Comparison of ENCODE assay signal across 35 cellular contexts in the genomic region with DNA sequence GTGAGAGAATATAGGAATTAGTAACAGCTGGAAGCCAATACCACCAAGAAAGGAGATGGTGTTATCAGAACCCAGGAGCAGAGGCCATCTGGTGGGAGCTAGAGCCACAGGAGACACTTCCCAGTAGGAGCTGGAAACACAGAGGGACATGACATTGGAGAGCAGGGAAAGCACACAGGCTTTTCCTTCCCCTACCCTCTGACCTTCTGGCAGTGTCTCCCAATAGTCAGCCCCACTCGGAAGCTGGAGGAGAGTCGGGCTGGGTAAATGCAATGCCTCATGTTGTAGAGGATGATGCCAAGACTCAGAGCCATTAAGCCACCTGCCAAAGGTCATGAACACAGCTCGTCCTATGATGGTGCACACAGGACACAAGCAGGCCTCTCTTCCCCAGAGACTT.
DNase-seq lines count a peak whose midpoint lies in the region; ATAC-seq and TF ChIP-seq lines count a peak whose summit lies in the region.
"Had no signal": no experiment of that assay in that cellular context is flagged by ENCODE, and none has a peak within 500 bp of the region (broad histone marks: within the 10 kb centered on the region; RNA-seq: fewer than 3 reads in every experiment).

No MANE protein-coding gene starts in this region.

- H3K4me1 ChIP-seq in esophagus muscularis mucosa (no peaks in the 10 kb centered on the region), neuronal stem cell (ENCODE audit: control insufficient read depth in 2 of 2, insufficient read depth in 1 of 2, low read depth in 1 of 2, low read length in 2 of 2) (peaks cover 0 to 6% of the 10 kb centered on the region in 2 donors), gastrocnemius medialis (no peaks in the 10 kb centered on the region), endodermal cell (ENCODE audit: control insufficient read depth, insufficient read depth, low read length) (no peaks in the 10 kb centered on the region)
- H3K4me1 ChIP-seq: A549; BE2C; BLaER1; BLaER1 treated with 17β-estradiol and CSF1 and Interleukin-3, amounts not matched to agents 10 nM and 100 nM; Caco-2 had no signal

- no peaks in the 10 kb centered on the region for H3K36me3 ChIP-seq in esophagus muscularis mucosa
- no peaks in the 10 kb centered on the region for H3K36me3 ChIP-seq in neuronal stem cell (replicated peaks in 1 of 2; ENCODE audit: control insufficient read depth in 2 of 2, insufficient read depth in 2 of 2, low read length in 2 of 2)
- H3K36me3 ChIP-seq in gastrocnemius medialis: no peaks in the 10 kb centered on the region
- H3K36me3 ChIP-seq in endodermal cell (ENCODE audit: control insufficient read depth, insufficient read depth, low read length): no peaks in the 10 kb centered on the region
- H3K36me3 ChIP-seq: BE2C; BLaER1; BLaER1 treated with 17β-estradiol and CSF1 and Interleukin-3, amounts not matched to agents 10 nM and 100 nM had no signal

- no peak overlapping the region for H3K14ac ChIP-seq in neuronal stem cell (ENCODE audit: low read length)

- no peak overlapping the region for H2BK12ac ChIP-seq in neuronal stem cell (ENCODE audit: low read length)

- TF ChIP-seq POLR2A in esophagus muscularis mucosa (IDR thresholded peaks at IDR 0.05; ENCODE audit: low read depth): no peak
- TF ChIP-seq POLR2A in gastrocnemius medialis (IDR thresholded peaks at IDR 0.05): no peak

- no peak overlapping the region for H3K27ac ChIP-seq in esophagus muscularis mucosa (replicated peaks in 1 of 4)
- no peak overlapping the region for H3K27ac ChIP-seq in neuronal stem cell (replicated peaks; ENCODE audit: low read length)
- H3K27ac ChIP-seq in gastrocnemius medialis: no peak overlapping the region
- no peak overlapping the region for H3K27ac ChIP-seq in endodermal cell (ENCODE audit: low read depth, low read length)
- H3K27ac ChIP-seq: 22Rv1; A549; BLaER1; BLaER1 treated with 17β-estradiol and CSF1 and Interleukin-3, amounts not matched to agents 10 nM and 100 nM; C4-2B had no signal

- H3K4me3 ChIP-seq in esophagus muscularis mucosa: no peak overlapping the region
- H3K4me3 ChIP-seq in neuronal stem cell (ENCODE audit: low read length in 2 of 2): no peak overlapping the region
- H3K4me3 ChIP-seq in gastrocnemius medialis: no peak overlapping the region
- no peak overlapping the region for H3K4me3 ChIP-seq in endodermal cell (ENCODE audit: low read length)
- H3K4me3 ChIP-seq: A549; BLaER1; BLaER1 treated with 17β-estradiol and CSF1 and Interleukin-3, amounts not matched to agents 10 nM and 100 nM had no signal

- H4K8ac ChIP-seq in neuronal stem cell (ENCODE audit: low read depth, low read length): no peak overlapping the region

- no peaks in the 10 kb centered on the region for H3K27me3 ChIP-seq in esophagus muscularis mucosa
- H3K27me3 ChIP-seq in neuronal stem cell (ENCODE audit: control insufficient read depth in 3 of 3, insufficient read depth in 3 of 3, low read depth in 1 of 3, low read length in 3 of 3): no peaks in the 10 kb centered on the region
- no peaks in the 10 kb centered on the region for H3K27me3 ChIP-seq in gastrocnemius medialis
- no peaks in the 10 kb centered on the region for H3K27me3 ChIP-seq in endodermal cell (ENCODE audit: control insufficient read depth, insufficient read depth, low read length, poor library complexity, severe bottlenecking)
- H3K27me3 ChIP-seq: BE2C, BLaER1 had no signal

- intact Hi-C loops in esophagus muscularis mucosa (cut with DNase I) (no loop called here), gastrocnemius medialis (cut with DNase I; ENCODE audit: low total_unique reads) (no loop called here)

- H3K4me3 Mint-ChIP-seq in osteocyte (ENCODE audit: unreplicated experiment) (no peak overlapping the region), endodermal cell (no peak overlapping the region)
- H3K4me3 Mint-ChIP-seq: B cell; CD14-positive monocyte; CD4-positive, alpha-beta memory T cell; CD4-positive, alpha-beta T cell; CD4-positive, CD25-positive, alpha-beta regulatory T cell; CD8-positive, alpha-beta memory T cell; CD8-positive, alpha-beta T cell had no signal

- H3K79me1 ChIP-seq in neuronal stem cell (ENCODE audit: low read depth, low read length): no peaks in the 10 kb centered on the region

- H2BK120ac ChIP-seq in neuronal stem cell (ENCODE audit: low read depth, low read length): no peak overlapping the region

- peaks cover 27% of the 10 kb centered on the region for H3K9me3 Mint-ChIP-seq in osteocyte (ENCODE audit: unreplicated experiment)
- H3K9me3 Mint-ChIP-seq in endodermal cell: peaks cover 3% of the 10 kb centered on the region
- H3K9me3 Mint-ChIP-seq: CD4-positive, alpha-beta T cell; CD8-positive, alpha-beta T cell had no signal

- H3K4me2 ChIP-seq in neuronal stem cell (ENCODE audit: insufficient read depth, low read length, poor library complexity, severe bottlenecking): no peak overlapping the region
- H3K4me2 ChIP-seq: A549; BLaER1; BLaER1 treated with 17β-estradiol and CSF1 and Interleukin-3, amounts not matched to agents 10 nM and 100 nM had no signal

- H3K4ac ChIP-seq in neuronal stem cell (ENCODE audit: low read length): no peak overlapping the region

- H2BK15ac ChIP-seq in neuronal stem cell (ENCODE audit: low read length): no peak overlapping the region

- H4K91ac ChIP-seq in neuronal stem cell (ENCODE audit: low read depth, low read length, poor library complexity): peak overlapping the region; percentile 16

- DNase-seq in esophagus muscularis mucosa (ENCODE audit: extremely low spot score) (peak; percentile 80), islet precursor cell (peak; percentile 28), neuronal stem cell (ENCODE audit: low spot score) (no peak), osteocyte (ENCODE audit: extremely low spot score, unreplicated experiment) (peak; percentile 34), gastrocnemius medialis (no peak), endodermal cell (no peak)
- DNase-seq in activated CD4-positive, alpha-beta T cell treated with anti-CD3 and anti-CD28 coated beads for 1 hour: no peak
- DNase-seq: 8988T; ACHN; AML-193; BE2C; C1 segment of cervical spinal cord; Caco-2; Calu3; CD4-positive, alpha-beta memory T cell; CD4-positive, alpha-beta T cell; CD4-positive, CD25-positive, alpha-beta regulatory T cell; CD8-positive, alpha-beta memory T cell; CD8-positive, alpha-beta T cell; COR-L47; DMS 273 treated with DMSO at 0.1 percent for 48 hours; DMS153; DMS53; DMS79; DMS79 treated with DMSO at 0.1 percent for 48 hours; DND-41; EL had no signal

- H3K9me3 ChIP-seq in esophagus muscularis mucosa: no peaks in the 10 kb centered on the region
- H3K9me3 ChIP-seq in neuronal stem cell (replicated peaks in 1 of 2; ENCODE audit: control insufficient read depth in 2 of 2, insufficient read depth in 1 of 2, low read depth in 1 of 2, low read length in 2 of 2): no peaks in the 10 kb centered on the region
- H3K9me3 ChIP-seq in gastrocnemius medialis: no peaks in the 10 kb centered on the region
- H3K9me3 ChIP-seq in endodermal cell (ENCODE audit: control insufficient read depth, low read length): peaks cover 6% of the 10 kb centered on the region
- H3K9me3 ChIP-seq: A549, BE2C, Caco-2 had no signal

- H2AK5ac ChIP-seq in neuronal stem cell (ENCODE audit: low read depth, low read length): no peak overlapping the region

- TF ChIP-seq EP300 in esophagus muscularis mucosa (IDR thresholded peaks at IDR 0.05): no peak

- WGBS in esophagus muscularis mucosa: 83% methylated on average over 3 of the region's 3 CpGs
- no CpG with 5 or more reads among the region's 3 CpGs for WGBS in neuronal stem cell (ENCODE audit: extremely low coverage in 2 of 2, insufficient read length in 2 of 2, insufficient replicate concordance in 1 of 2), 2 donors
- WGBS in endodermal cell (ENCODE audit: insufficient coverage in 1 of 2, insufficient read length in 1 of 2), 2 experiments: 92 to 100% methylated on average over 3 of the region's 3 CpGs

- H3K27me3 Mint-ChIP-seq in osteocyte (ENCODE audit: unreplicated experiment) (no peaks in the 10 kb centered on the region), endodermal cell (ENCODE audit: insufficient read depth) (no peaks in the 10 kb centered on the region)
- H3K27me3 Mint-ChIP-seq: B cell; CD4-positive, alpha-beta T cell; CD4-positive, CD25-positive, alpha-beta regulatory T cell had no signal

- H2AFZ ChIP-seq in neuronal stem cell (ENCODE audit: low read length): no peak overlapping the region

- no peak overlapping the region for H2BK5ac ChIP-seq in neuronal stem cell (ENCODE audit: low read length)

- no peak for ATAC-seq in gastrocnemius medialis
- no peak for ATAC-seq in GM19324 (IDR thresholded peaks at IDR 0.05; ENCODE audit: low FRiP score, unreplicated experiment)
- ATAC-seq: A549; CD8-positive, alpha-beta T cell had no signal

- no peak overlapping the region for H3K23ac ChIP-seq in neuronal stem cell (ENCODE audit: low read depth, low read length, poor library complexity)

- in situ Hi-C loops in gastrocnemius medialis (cut with MboI; ENCODE audit: low sequenced_read_pairs in 4 of 4): no loop called here

- no peak overlapping the region for H3K9ac ChIP-seq in neuronal stem cell (ENCODE audit: low read depth, low read length, poor library complexity)
- H3K9ac ChIP-seq in endodermal cell (ENCODE audit: extremely low read depth, low read length, poor library complexity, severe bottlenecking): no peak overlapping the region
- H3K9ac ChIP-seq: BLaER1; BLaER1 treated with 17β-estradiol and CSF1 and Interleukin-3, amounts not matched to agents 10 nM and 100 nM had no signal

- H3K18ac ChIP-seq in neuronal stem cell (ENCODE audit: low read length): no peak overlapping the region

- H3K27ac Mint-ChIP-seq in osteocyte (ENCODE audit: unreplicated experiment) (no peak overlapping the region), endodermal cell (no peak overlapping the region)
- H3K27ac Mint-ChIP-seq: B cell; CD14-positive monocyte; CD4-positive, alpha-beta memory T cell; CD4-positive, alpha-beta T cell; CD4-positive, CD25-positive, alpha-beta regulatory T cell; CD8-positive, alpha-beta memory T cell; CD8-positive, alpha-beta T cell had no signal

- H3K4me1 Mint-ChIP-seq in osteocyte (ENCODE audit: unreplicated experiment): no peaks in the 10 kb centered on the region
- peaks cover 1% of the 10 kb centered on the region for H3K4me1 Mint-ChIP-seq in endodermal cell
- H3K4me1 Mint-ChIP-seq: B cell; CD14-positive monocyte; CD4-positive, alpha-beta memory T cell; CD8-positive, alpha-beta memory T cell had no signal

- no peaks in the 10 kb centered on the region for H3K36me3 Mint-ChIP-seq in osteocyte (ENCODE audit: unreplicated experiment)
- H3K36me3 Mint-ChIP-seq in endodermal cell (ENCODE audit: low read depth): no peaks in the 10 kb centered on the region
- H3K36me3 Mint-ChIP-seq: CD14-positive monocyte; CD4-positive, alpha-beta memory T cell; CD4-positive, CD25-positive, alpha-beta regulatory T cell; CD8-positive, alpha-beta T cell had no signal

- TF ChIP-seq CTCF in esophagus muscularis mucosa (IDR thresholded peaks at IDR 0.05): no peak
- no peak for TF ChIP-seq CTCF in osteocyte (IDR thresholded peaks at IDR 0.05)
- no peak for TF ChIP-seq CTCF in gastrocnemius medialis (IDR thresholded peaks at IDR 0.05 in 4 of 5, conservative IDR thresholded peaks at IDR 0.05 in 1 of 5)
- TF ChIP-seq CTCF in endodermal cell (conservative IDR thresholded peaks at IDR 0.05): no peak

Comparison
In these comparisons a context has a peak if more than half of its experiments do, and no peak if none do; other contexts are left out.
1. DNase-seq: peak in esophagus muscularis mucosa (single experiment), islet precursor cell (single experiment) and osteocyte (single experiment); none in neuronal stem cell (single experiment), gastrocnemius medialis (0 of 2), activated CD4-positive, alpha-beta T cell treated with anti-CD3 and anti-CD28 coated beads for 1 hour (single experiment) and endodermal cell (single experiment).